In genomic region chr13:95207769-95208366, GRCh38 we compare ENCODE assay signal across 1 cellular context.
TF ChIP-seq lines count a peak whose summit lies in the region.

No MANE protein-coding gene starts in this region.

TF ChIP-seq in GM12878, 131 proteins besides CTCF, POLR2A, EP300 and RAD21 (continued from another document):
- no peak for TF ChIP-seq ZBTB40 (IDR thresholded peaks at IDR 0.05; ENCODE audit: borderline replicate concordance)
- TF ChIP-seq PKNOX1 (IDR thresholded peaks at IDR 0.05): 0 out of 2 replicates have a peak, but pooled peaks have one; percentile 11
- TF ChIP-seq SIN3A (IDR thresholded peaks at IDR 0.05; ENCODE audit: low read depth, low read length): no peak
- TF ChIP-seq DPF2 (IDR thresholded peaks at IDR 0.05): 0 out of 2 replicates have a peak, but pooled peaks have one; percentile 27
- TF ChIP-seq MAX (IDR thresholded peaks at IDR 0.05; ENCODE audit: low read depth, low read length): peak; percentile 20; the same call in 1 of the 2 replicates
- TF ChIP-seq NFIC (IDR thresholded peaks at IDR 0.05; ENCODE audit: low read depth, low read length): peak; percentile 48; the same call in 1 of the 2 replicates
- no peak; the same call in 1 of the 2 replicates for TF ChIP-seq USF2 (IDR thresholded peaks at IDR 0.05; ENCODE audit: borderline replicate concordance, low read depth, low read length)
- TF ChIP-seq ZNF687 (IDR thresholded peaks at IDR 0.05): peak; percentile 53; the same call in 1 of the 2 replicates
- TF ChIP-seq CHD4 (IDR thresholded peaks at IDR 0.05): no peak
- TF ChIP-seq ZBTB11 (CRISPR knock-in tag; IDR thresholded peaks at IDR 0.05): no peak
- no peak for TF ChIP-seq HSF1 (IDR thresholded peaks at IDR 0.05; ENCODE audit: low read depth, low read length)
- no peak for TF ChIP-seq RCOR1 (conservative IDR thresholded peaks at IDR 0.05; ENCODE audit: low read depth, low read length)
- TF ChIP-seq YY1 (IDR thresholded peaks at IDR 0.05; ENCODE audit: low read depth, low read length): no peak
- TF ChIP-seq IRF5 (IDR thresholded peaks at IDR 0.05; ENCODE audit: borderline replicate concordance): no peak
- no peak for TF ChIP-seq HCFC1 (IDR thresholded peaks at IDR 0.05; ENCODE audit: low read length)
- no peak for TF ChIP-seq IRF3 (IDR thresholded peaks at IDR 0.05)
- TF ChIP-seq SUPT20H (IDR thresholded peaks at IDR 0.05; ENCODE audit: borderline replicate concordance, control insufficient read depth, low read depth, low read length): no peak
- TF ChIP-seq HDAC6 (IDR thresholded peaks at IDR 0.05; ENCODE audit: unreplicated experiment): no peak
